21 cellular contexts compared by ENCODE assay signal in genomic region chr22:29065468-29066190, GRCh38. TPM values are rescaled to one million over a fixed set of nuclear protein-coding genes. Genes with fewer than 3 reads are reported as not detected.
DNase-seq lines count a peak whose midpoint lies in the region; ATAC-seq and TF ChIP-seq lines count a peak whose summit lies in the region.
"Had no signal": no experiment of that assay in that cellular context is flagged by ENCODE, and none has a peak within 500 bp of the region (broad histone marks: within the 10 kb centered on the region; RNA-seq: fewer than 3 reads in every experiment).

No MANE protein-coding gene starts in this region.

- H3K4me3 Mint-ChIP-seq in activated T-helper 17 cell treated with anti-CD3 and anti-CD28 coated beads, Interleukin-2, amount 50 U/mL, for 72 hours = peak overlapping the region; percentile 7
- H3K4me3 Mint-ChIP-seq: CD8-positive, alpha-beta T cell had no signal

- no peak for TF ChIP-seq CTCF in DND-41 (IDR thresholded peaks at IDR 0.05; ENCODE audit: borderline replicate concordance, extremely low read depth, low read length, poor library complexity, severe bottlenecking)

- no peak for TF ChIP-seq POLR2A in erythroblast (IDR thresholded peaks at IDR 0.05; ENCODE audit: low read length)

- no peaks in the 10 kb centered on the region for H3K9me3 ChIP-seq in BLaER1
- no peaks in the 10 kb centered on the region for H3K9me3 ChIP-seq in DND-41 (ENCODE audit: insufficient read depth, low read length, severe bottlenecking)
- H3K9me3 ChIP-seq: A549, BE2C had no signal

- H3K27me3 Mint-ChIP-seq in activated T-helper 17 cell treated with anti-CD3 and anti-CD28 coated beads, Interleukin-2, amount 50 U/mL, for 72 hours = no peaks in the 10 kb centered on the region

- peaks cover 7% of the 10 kb centered on the region for H3K4me1 Mint-ChIP-seq in activated T-helper 17 cell treated with anti-CD3 and anti-CD28 coated beads, Interleukin-2, amount 50 U/mL, for 72 hours

- DNase-seq in DND-41 = no peak
- peak; percentile 24 for DNase-seq in OCI-M1 (lab: John Stamatoyannopoulos, UW)
- no peak for DNase-seq in NCI-H2081 (lab: John Stamatoyannopoulos, UW)
- no peak for DNase-seq in activated CD4-positive, alpha-beta T cell treated with anti-CD3 and anti-CD28 coated beads for 4 hours
- no peak for DNase-seq in erythroblast (lab: John Stamatoyannopoulos, UW)
- DNase-seq: BE2C; CD8-positive, alpha-beta T cell; KBM-7; NCI-H1105; NCI-H2081 treated with DMSO at 0.1 percent for 48 hours; NCI-H2171 treated with DMSO at 0.1 percent for 48 hours; NCI-H526; PC-9; RPMI8226; SHP77; SW 1271 had no signal

- peaks cover 6% of the 10 kb centered on the region; the same call in 1 of the 2 replicates for H4K20me1 ChIP-seq in BLaER1
- no peaks in the 10 kb centered on the region for H4K20me1 ChIP-seq in DND-41 (ENCODE audit: insufficient read depth, low read length)

- no peak overlapping the region for H3K4me3 ChIP-seq in BLaER1
- no peak overlapping the region for H3K4me3 ChIP-seq in DND-41 (ENCODE audit: low read depth in 1 of 2, low read length in 2 of 2)
- H3K4me3 ChIP-seq: A549, PC-9 had no signal

- H3K27ac ChIP-seq in BLaER1 = no peak overlapping the region
- no peak overlapping the region for H3K27ac ChIP-seq in DND-41 (ENCODE audit: low read length)
- H3K27ac ChIP-seq: A549, PC-9 had no signal

- H3K36me3 Mint-ChIP-seq in activated T-helper 17 cell treated with anti-CD3 and anti-CD28 coated beads, Interleukin-2, amount 50 U/mL, for 72 hours (ENCODE audit: low read depth) = no peaks in the 10 kb centered on the region
- H3K36me3 Mint-ChIP-seq: CD8-positive, alpha-beta T cell had no signal

- H3K9ac ChIP-seq in BLaER1 (no peak overlapping the region), DND-41 (ENCODE audit: low read depth, low read length) (no peak overlapping the region)

- no peaks in the 10 kb centered on the region for H3K79me2 ChIP-seq in DND-41 (ENCODE audit: insufficient read depth, low read length)

- H3K9me3 Mint-ChIP-seq in activated T-helper 17 cell treated with anti-CD3 and anti-CD28 coated beads, Interleukin-2, amount 50 U/mL, for 72 hours = no peaks in the 10 kb centered on the region
- H3K9me3 Mint-ChIP-seq: CD8-positive, alpha-beta T cell had no signal

- peaks cover 19% of the 10 kb centered on the region for H3K27me3 ChIP-seq in BLaER1
- no peaks in the 10 kb centered on the region for H3K27me3 ChIP-seq in DND-41 (ENCODE audit: insufficient read depth, low read length, poor library complexity)
- H3K27me3 ChIP-seq: BE2C had no signal

- H3K4me1 ChIP-seq in BLaER1 (peaks cover 24% of the 10 kb centered on the region), DND-41 (ENCODE audit: insufficient read depth, low read length) (peaks cover 21% of the 10 kb centered on the region)
- H3K4me1 ChIP-seq: A549, BE2C had no signal

- peak; percentile 50; the same call in 2 of the 3 replicates for ATAC-seq in DND-41 (ENCODE audit: insufficient read depth, low read depth)
- no peak for ATAC-seq in activated T-helper 17 cell treated with anti-CD3 and anti-CD28 coated beads, Interleukin-2, amount 50 U/mL, for 72 hours (replicated peaks)
- no peak for ATAC-seq in HG03342 (IDR thresholded peaks at IDR 0.05; ENCODE audit: unreplicated experiment)
- ATAC-seq: A549; CD8-positive, alpha-beta T cell had no signal

- no peak overlapping the region for H2AFZ ChIP-seq in DND-41 (ENCODE audit: low read depth, low read length)
- H2AFZ ChIP-seq: PC-9 had no signal

- H3K36me3 ChIP-seq in BLaER1 = no peaks in the 10 kb centered on the region
- H3K36me3 ChIP-seq in DND-41 (ENCODE audit: insufficient read depth, low read length) = no peaks in the 10 kb centered on the region
- H3K36me3 ChIP-seq: BE2C had no signal

- H3K4me2 ChIP-seq in BLaER1 (peak overlapping the region; percentile 60), DND-41 (ENCODE audit: insufficient read depth, low read length) (peak overlapping the region; percentile 2; the same call in 1 of the 2 replicates)
- H3K4me2 ChIP-seq: A549, PC-9 had no signal

- H3K27ac Mint-ChIP-seq in activated T-helper 17 cell treated with anti-CD3 and anti-CD28 coated beads, Interleukin-2, amount 50 U/mL, for 72 hours = no peak overlapping the region
- H3K27ac Mint-ChIP-seq: CD8-positive, alpha-beta T cell had no signal

RNA-seq across cellular contexts. Expression of gene C22orf31, which starts 4.0 kb away (rescaled TPM):
- not detected for total RNA-seq in activated T-helper 17 cell treated with anti-CD3 and anti-CD28 coated beads, Interleukin-2, amount 50 U/mL, for 72 hours
- total RNA-seq: CD8-positive, alpha-beta T cell; G401; PC-9 had no signal

RNA-seq across cellular contexts. Expression of gene KREMEN1, which starts 7.2 kb away (rescaled TPM):
- total RNA-seq in activated T-helper 17 cell treated with anti-CD3 and anti-CD28 coated beads, Interleukin-2, amount 50 U/mL, for 72 hours = under 1 TPM in 1 of 2 donors, not detected in 1; 0.40 TPM
- total RNA-seq: CD8-positive, alpha-beta T cell had no signal
